In genomic region chr3:58529516-58530353, GRCh38 we compare ENCODE assay signal across 13 cellular contexts. TPM values are rescaled to one million over a fixed set of nuclear protein-coding genes. Genes with fewer than 3 reads are reported as not detected.
DNase-seq lines count a peak whose midpoint lies in the region; ATAC-seq and TF ChIP-seq lines count a peak whose summit lies in the region.
"Had no signal": no experiment of that assay in that cellular context is flagged by ENCODE, and none has a peak within 500 bp of the region (broad histone marks: within the 10 kb centered on the region; RNA-seq: fewer than 3 reads in every experiment).

No MANE protein-coding gene starts in this region.

- no peaks in the 10 kb centered on the region for H3K9me3 ChIP-seq in A673 (ENCODE audit: low read depth, low read length, poor library complexity, severe bottlenecking)
- H3K9me3 ChIP-seq in Panc1 (ENCODE audit: control insufficient read depth, insufficient read depth, low read depth, low read length): no peaks in the 10 kb centered on the region
- H3K9me3 ChIP-seq: stomach had no signal

- no peak overlapping the region for H3K27ac ChIP-seq in A673 (ENCODE audit: low read depth, low read length, poor library complexity, severe bottlenecking)
- H3K27ac ChIP-seq in Panc1 (ENCODE audit: low read length): peak overlapping the region; percentile 49; the same call in 1 of the 2 replicates
- H3K27ac ChIP-seq: stomach had no signal

- CTCF ChIA-PET in A673 (lab: Charles Lee): interaction anchor here (0.6 kb wide), 1 partner anchor 495 kb away, joined by 3 read pairs; no protein-coding TSS in a partner anchor
- CTCF ChIA-PET in Panc1 (lab: Charles Lee): interaction anchor here (0.5 kb wide), 1 partner anchor 231 kb away, joined by 3 read pairs; no protein-coding TSS in a partner anchor

- in situ Hi-C loops in Panc1 (cut with HindIII; ENCODE audit: low pct_unique_long_range_greater_than_20kb, low sequenced_read_pairs): no loop called here

- intact Hi-C loops in A673 (cut with micrococcal nuclease; ENCODE audit: unreplicated experiment): loop anchor here (5.0 kb wide), 4 partner anchors 37 to 352 kb away; partner anchors contain the start of genes HTD2, KCTD6, PDHB and RPP14
- intact Hi-C loops in Panc1 (cut with micrococcal nuclease; ENCODE audit: unreplicated experiment): no loop called here

- TF ChIP-seq CTCF in A673 (conservative IDR thresholded peaks at IDR 0.05; ENCODE audit: low read depth, low read length) (peak; percentile 40), GM12873 (IDR thresholded peaks at IDR 0.05; ENCODE audit: insufficient read depth, low read depth, low read length, missing control alignments) (peak; percentile 42), Panc1 (IDR thresholded peaks at IDR 0.05) (peak; percentile 79), fibroblast of the aortic adventitia (IDR thresholded peaks at IDR 0.05; ENCODE audit: insufficient read depth, low read length) (peak; percentile 47)

- H3K27me3 ChIP-seq in A673 (replicated peaks; ENCODE audit: insufficient read depth, low read depth, low read length, poor library complexity) (no peaks in the 10 kb centered on the region), Panc1 (ENCODE audit: control insufficient read depth, insufficient read depth, low read length) (no peaks in the 10 kb centered on the region)
- H3K27me3 ChIP-seq: stomach had no signal

- POLR2A ChIA-PET in A673 (lab: Charles Lee; ENCODE audit: low non-redundant PET): interaction anchor here (0.6 kb wide), 1 partner anchor 212 kb away, joined by 4 read pairs; no protein-coding TSS in a partner anchor
- POLR2A ChIA-PET in Panc1 (lab: Charles Lee): no interaction called here

- H3K4me3 ChIP-seq in A673 (ENCODE audit: low read depth, low read length, poor library complexity, severe bottlenecking): no peak overlapping the region
- H3K4me3 ChIP-seq in Panc1 (ENCODE audit: low read depth in 2 of 2, low read length in 2 of 2): no peak overlapping the region
- H3K4me3 ChIP-seq in fibroblast of the aortic adventitia (ENCODE audit: low read depth, low read length): no peak overlapping the region
- H3K4me3 ChIP-seq: stomach had no signal

- no peaks in the 10 kb centered on the region for H3K36me3 ChIP-seq in A673 (ENCODE audit: insufficient read depth, low read length, poor library complexity, severe bottlenecking)
- H3K36me3 ChIP-seq in Panc1 (ENCODE audit: control insufficient read depth, insufficient read depth, low read length): no peaks in the 10 kb centered on the region

- H3K4me1 ChIP-seq in A673 (ENCODE audit: insufficient read depth, low read length, poor library complexity, severe bottlenecking): peaks cover 24% of the 10 kb centered on the region
- peaks cover 30% of the 10 kb centered on the region for H3K4me1 ChIP-seq in Panc1 (ENCODE audit: control insufficient read depth, insufficient read depth, low read length)

- DNase-seq in A673 (ENCODE audit: low spot score) (no peak), Panc1 (ENCODE audit: low read depth, low spot score) (no peak), fibroblast of the aortic adventitia (ENCODE audit: low read depth) (peak; percentile 28), NCI-H1417 (lab: John Stamatoyannopoulos, UW) (no peak), medulla oblongata (ENCODE audit: extremely low spot score) (no peak)
- DNase-seq: activated CD8-positive, alpha-beta memory T cell treated with anti-CD3 and anti-CD28 coated beads, Interleukin-2, amount 50 U/mL, for 4 hours; GF-D8; NCI-H774; stomach had no signal

- BruUV-seq in A673 (replicated peaks; lab: Mats Ljungman, UMichigan) (no TSS peak), Panc1 (replicated peaks; lab: Mats Ljungman, UMichigan) (no TSS peak)

- ATAC-seq in Panc1 (peak; percentile 55; the same call in 1 of the 2 replicates), HG02938 (IDR thresholded peaks at IDR 0.05; ENCODE audit: unreplicated experiment) (no peak), HG03571 (IDR thresholded peaks at IDR 0.05; ENCODE audit: unreplicated experiment) (no peak)
- ATAC-seq: esophagus mucosa had no signal

RNA-seq across cellular contexts. Expression of gene ACOX2, which starts 7.3 kb away (rescaled TPM):
- 5.4 and 7.2 TPM in 2 replicates for total RNA-seq in A673 (2021)
- 3.2 TPM for total RNA-seq in Panc1 (2021; ENCODE audit: unreplicated experiment)
- polyA plus RNA-seq in Panc1 (2012; ENCODE audit: insufficient read length): 3.3 TPM
- 19.2 and 29.5 TPM in 2 replicates for total RNA-seq in fibroblast of the aortic adventitia (ENCODE audit: low replicate concordance)

RNA-seq across cellular contexts. Expression of gene KCTD6, which starts 37.8 kb away (rescaled TPM):
- total RNA-seq in A673 (2021) (14.2 and 14.3 TPM in 2 replicates), Panc1 (2021; ENCODE audit: unreplicated experiment) (18.3 TPM), fibroblast of the aortic adventitia (ENCODE audit: low replicate concordance) (17.8 and 17.9 TPM in 2 replicates)
- 16.8 TPM for polyA plus RNA-seq in Panc1 (2012; ENCODE audit: insufficient read length)

RNA-seq across cellular contexts. Expression of gene FAM107A, which starts 47.5 kb away (rescaled TPM):
- not detected in 2 replicates for total RNA-seq in A673 (2021)
- total RNA-seq in Panc1 (2021; ENCODE audit: unreplicated experiment): 0.08 TPM
- polyA plus RNA-seq in Panc1 (2012; ENCODE audit: insufficient read length): 0.25 TPM
- 0.54 TPM in 1 of 2 replicates, not detected in the other for total RNA-seq in fibroblast of the aortic adventitia (ENCODE audit: low replicate concordance)
